Comparison of ENCODE assay signal across 10 cellular contexts in genomic region chr1:155320252-155320651, GRCh38. TPM values are rescaled to one million over a fixed set of nuclear protein-coding genes. Genes with fewer than 3 reads are reported as not detected.
DNase-seq lines count a peak whose midpoint lies in the region; ATAC-seq, FAIRE-seq and TF ChIP-seq lines count a peak whose summit lies in the region.
"Had no signal": no experiment of that assay in that cellular context is flagged by ENCODE, and none has a peak within 500 bp of the region (broad histone marks: within the 10 kb centered on the region; RNA-seq: fewer than 3 reads in every experiment).

No MANE protein-coding gene starts in this region.

- H3K4me1 ChIP-seq in HUES64 (ENCODE audit: insufficient read depth, low read length) = peaks cover 11% of the 10 kb centered on the region; the same call in 1 of the 2 replicates
- H3K4me1 ChIP-seq in naive thymus-derived CD4-positive, alpha-beta T cell (ENCODE audit: control insufficient read depth in 2 of 2, insufficient read depth in 2 of 2, low read length in 2 of 2) = peaks cover 0 to 12% of the 10 kb centered on the region in 2 donors

- peaks cover 42% of the 10 kb centered on the region for H3K36me3 ChIP-seq in HUES64 (ENCODE audit: insufficient read depth, low read length)
- H3K36me3 ChIP-seq in naive thymus-derived CD4-positive, alpha-beta T cell (ENCODE audit: control insufficient read depth in 2 of 3, insufficient read depth in 3 of 3, low read length in 3 of 3) = peaks cover 0 to 4% (median 0%) of the 10 kb centered on the region in 3 experiments

- TF ChIP-seq CTCF in 22Rv1 (IDR thresholded peaks at IDR 0.05) (no peak), coronary artery (IDR thresholded peaks at IDR 0.05) (no peak), D721Med (IDR thresholded peaks at IDR 0.05; ENCODE audit: insufficient read depth, missing control alignments) (no peak)

- H3K27me3 ChIP-seq in HUES64 (ENCODE audit: insufficient read depth, low read length) = peaks cover 10% of the 10 kb centered on the region; the same call in 1 of the 2 replicates
- H3K27me3 ChIP-seq in naive thymus-derived CD4-positive, alpha-beta T cell (ENCODE audit: control insufficient read depth in 2 of 2, insufficient read depth in 2 of 2, low read length in 2 of 2) = no peaks in the 10 kb centered on the region

- H3K9ac ChIP-seq in HUES64 (ENCODE audit: low read depth, low read length) = no peak overlapping the region

- H3K27ac ChIP-seq in 22Rv1 = peak overlapping the region; percentile 99
- H3K27ac ChIP-seq in HUES64 (ENCODE audit: low read depth, low read length) = 0 out of 2 replicates have a peak overlapping the region, but pooled peaks have one; percentile 13
- H3K27ac ChIP-seq in coronary artery = peak overlapping the region; percentile 98 to 99
- H3K27ac ChIP-seq in naive thymus-derived CD4-positive, alpha-beta T cell (ENCODE audit: low read depth, low read length) = no peak overlapping the region

- H3K4me3 ChIP-seq in HUES64 (ENCODE audit: low read length) (peak overlapping the region; percentile 90), coronary artery (peak overlapping the region; percentile 87)
- peak overlapping the region; percentile 51 for H3K4me3 ChIP-seq in naive thymus-derived CD4-positive, alpha-beta T cell (ENCODE audit: low read length)
- H3K4me3 ChIP-seq: HAP-1 had no signal

- H3K9me3 ChIP-seq in HUES64 (ENCODE audit: insufficient read depth, low read depth, low read length) = no peaks in the 10 kb centered on the region
- no peaks in the 10 kb centered on the region for H3K9me3 ChIP-seq in naive thymus-derived CD4-positive, alpha-beta T cell (ENCODE audit: control insufficient read depth in 2 of 3, low read length in 3 of 3)
- H3K9me3 ChIP-seq: HAP-1 had no signal

- no peaks in the 10 kb centered on the region for H3K27me3 Mint-ChIP-seq in naive thymus-derived CD4-positive, alpha-beta T cell

- CTCF ChIA-PET in naive thymus-derived CD4-positive, alpha-beta T cell (lab: Charles Lee) = interaction anchor here (1.0 to 9.4 kb wide), 4 partner anchors 8 to 70 kb away, joined by 3 to 105 read pairs (median 7); partner anchors contain the start of gene FDPS

- DNase-seq in coronary artery (ENCODE audit: low spot score) (no peak), glomerular visceral epithelial cell (ENCODE audit: extremely low spot score) (no peak), D721Med (ENCODE audit: insufficient read length, low spot score) (no peak)
- no peak for DNase-seq in naive thymus-derived CD4-positive, alpha-beta T cell

- no peak for FAIRE-seq in D721Med (lab: Jason Lieb, UNC)

- peaks cover 0 to 12% (median 0%) of the 10 kb centered on the region in 5 donors for H3K36me3 Mint-ChIP-seq in naive thymus-derived CD4-positive, alpha-beta T cell

- intact Hi-C loops in naive thymus-derived CD4-positive, alpha-beta T cell (cut with micrococcal nuclease) = loop anchor here (5.0 to 10.0 kb wide), 9 partner anchors 128 to 732 kb away; partner anchors contain the start of genes RIT1 (in 2 of the 2), ASH1L (in 1 of the 2), CKS1B (in 1 of the 2) and KRTCAP2 (in 1 of the 2)

- H3K27ac Mint-ChIP-seq in naive thymus-derived CD4-positive, alpha-beta T cell = peak overlapping the region in 8 of 9 donors; percentile 13 to 62 (median 46)

- ATAC-seq in naive thymus-derived CD4-positive, alpha-beta T cell = no peak
- ATAC-seq in HG03520 (IDR thresholded peaks at IDR 0.05; ENCODE audit: unreplicated experiment) (no peak), HG02798 (IDR thresholded peaks at IDR 0.05; ENCODE audit: poor library complexity, unreplicated experiment) (no peak)

- H3K4me1 Mint-ChIP-seq in naive thymus-derived CD4-positive, alpha-beta T cell = peaks cover 18 to 39% (median 23%) of the 10 kb centered on the region in 7 donors

- POLR2A ChIA-PET in naive thymus-derived CD4-positive, alpha-beta T cell (lab: Charles Lee) = interaction anchor here (0.5 to 1.2 kb wide), 7 partner anchors 42 to 123 kb away, joined by 3 to 4 read pairs (median 3); partner anchors contain the start of gene SCAMP3

- H3K9me3 Mint-ChIP-seq in naive thymus-derived CD4-positive, alpha-beta T cell = no peaks in the 10 kb centered on the region

- H3K4me3 Mint-ChIP-seq in naive thymus-derived CD4-positive, alpha-beta T cell = peak overlapping the region; percentile 68 to 91 (median 80)

- 74% methylated on average over 11 of the region's 11 CpGs for WGBS in HUES64

RNA-seq across cellular contexts. Expression of gene RUSC1, which starts 0.4 kb away (rescaled TPM):
- polyA plus RNA-seq in HUES64 (2013, experiment 1 of 2) = 42.8 TPM
- polyA plus RNA-seq in HUES64 (2013, experiment 2 of 2) = 38.7 TPM
- total RNA-seq in naive thymus-derived CD4-positive, alpha-beta T cell = 10 to 100 TPM; 14.9 to 26.8 (median 15.7) TPM
- 1 to 10 TPM; 6.8 to 7.7 TPM for polyA plus RNA-seq in naive thymus-derived CD4-positive, alpha-beta T cell

RNA-seq across cellular contexts. Expression of gene FDPS, which starts 11.6 kb away (rescaled TPM):
- polyA plus RNA-seq in HUES64 (2013, experiment 1 of 2) = 396 TPM
- polyA plus RNA-seq in HUES64 (2013, experiment 2 of 2) = 471 TPM
- total RNA-seq in naive thymus-derived CD4-positive, alpha-beta T cell = 100 to 1,000 TPM in 1 of 5 experiments, 10 to 100 TPM in 4; 58.5 to 193 (median 79.0) TPM
- polyA plus RNA-seq in naive thymus-derived CD4-positive, alpha-beta T cell = 100 to 1,000 TPM in 1 of 2 donors, 10 to 100 TPM in 1; 99.3 to 102 TPM

RNA-seq across cellular contexts. Expression of gene PKLR, which starts 19.0 kb away (rescaled TPM):
- polyA plus RNA-seq in HUES64 (2013, experiment 1 of 2) = 0.70 TPM
- polyA plus RNA-seq in HUES64 (2013, experiment 2 of 2) = 1.1 TPM
- total RNA-seq in naive thymus-derived CD4-positive, alpha-beta T cell = not detected
- under 1 TPM in 1 of 2 donors, not detected in 1; 0.06 TPM for polyA plus RNA-seq in naive thymus-derived CD4-positive, alpha-beta T cell
- total RNA-seq: myocyte had no signal

RNA-seq across cellular contexts. Expression of gene HCN3, which starts 43.0 kb away (rescaled TPM):
- polyA plus RNA-seq in HUES64 (2013, experiment 1 of 2) = 2.7 TPM
- 4.3 TPM for polyA plus RNA-seq in HUES64 (2013, experiment 2 of 2)
- 1 to 10 TPM; 1.6 to 3.3 (median 2.8) TPM for total RNA-seq in naive thymus-derived CD4-positive, alpha-beta T cell
- polyA plus RNA-seq in naive thymus-derived CD4-positive, alpha-beta T cell = under 1 TPM in 1 of 2 donors, not detected in 1; 0.07 TPM

RNA-seq across cellular contexts. Expression of gene CLK2, which starts 46.9 kb away (rescaled TPM):
- 54.0 TPM for polyA plus RNA-seq in HUES64 (2013, experiment 1 of 2)
- polyA plus RNA-seq in HUES64 (2013, experiment 2 of 2) = 50.2 TPM
- total RNA-seq in naive thymus-derived CD4-positive, alpha-beta T cell = 100 to 1,000 TPM in 2 of 5 experiments, 10 to 100 TPM in 3; 72.2 to 137 (median 94.7) TPM
- 10 to 100 TPM; 16.7 to 31.0 TPM for polyA plus RNA-seq in naive thymus-derived CD4-positive, alpha-beta T cell
